Comparison of ENCODE assay signal across 1 cellular context in the genomic region with DNA sequence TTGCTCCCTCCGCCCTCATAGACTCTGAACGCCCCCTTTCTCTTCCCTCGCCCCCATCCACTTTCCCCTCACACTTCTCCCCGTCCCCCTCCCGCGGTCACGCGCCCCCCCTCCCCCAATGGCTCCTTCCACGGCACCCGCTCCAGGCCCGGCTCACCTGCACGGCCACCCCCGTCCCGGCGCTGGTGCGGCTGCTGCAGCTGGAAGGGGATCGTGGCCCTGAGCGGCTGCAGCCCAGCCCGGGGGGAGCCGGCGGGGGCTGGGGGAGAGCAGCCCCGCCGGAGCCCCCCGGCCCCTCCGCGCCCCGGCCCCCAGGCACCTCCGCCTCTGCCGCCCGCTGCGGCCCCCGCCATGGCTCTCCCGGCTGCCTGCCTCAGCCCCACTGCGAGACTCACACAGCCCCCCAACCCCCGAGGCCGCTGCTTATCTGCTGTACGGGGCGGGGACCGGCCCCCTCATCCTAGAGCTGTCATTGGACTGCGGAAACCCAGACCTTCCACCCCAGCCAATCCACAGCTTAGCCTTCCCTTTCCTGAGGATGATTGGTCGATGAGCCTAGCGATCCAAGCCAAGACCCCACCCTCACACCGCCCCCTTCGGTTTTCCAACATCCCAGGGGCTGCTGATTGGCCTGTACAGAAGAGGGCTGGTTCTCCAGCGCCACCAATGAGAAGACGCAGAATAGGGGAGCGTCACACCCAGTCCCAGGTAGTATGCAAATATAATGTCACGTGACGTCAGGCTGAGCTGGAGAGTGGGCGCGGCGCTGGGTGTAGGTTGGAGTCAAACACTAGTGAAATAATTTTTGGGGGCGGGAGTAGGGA.
TF ChIP-seq lines count a peak whose summit lies in the region.

A gene with protein sequence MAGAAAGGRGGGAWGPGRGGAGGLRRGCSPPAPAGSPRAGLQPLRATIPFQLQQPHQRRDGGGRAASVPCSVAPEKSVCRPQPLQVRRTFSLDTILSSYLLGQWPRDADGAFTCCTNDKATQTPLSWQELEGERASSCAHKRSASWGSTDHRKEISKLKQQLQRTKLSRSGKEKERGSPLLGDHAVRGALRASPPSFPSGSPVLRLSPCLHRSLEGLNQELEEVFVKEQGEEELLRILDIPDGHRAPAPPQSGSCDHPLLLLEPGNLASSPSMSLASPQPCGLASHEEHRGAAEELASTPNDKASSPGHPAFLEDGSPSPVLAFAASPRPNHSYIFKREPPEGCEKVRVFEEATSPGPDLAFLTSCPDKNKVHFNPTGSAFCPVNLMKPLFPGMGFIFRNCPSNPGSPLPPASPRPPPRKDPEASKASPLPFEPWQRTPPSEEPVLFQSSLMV (minus strand): TSS at position 397 of the 824 bp plus-strand sequence. CDS start 44 bp downstream, at position 353.

TF ChIP-seq in K562, 482 proteins besides CTCF, POLR2A, EP300 and RAD21 (continued from another document and continues in another):
- TF ChIP-seq, protein P1, sequence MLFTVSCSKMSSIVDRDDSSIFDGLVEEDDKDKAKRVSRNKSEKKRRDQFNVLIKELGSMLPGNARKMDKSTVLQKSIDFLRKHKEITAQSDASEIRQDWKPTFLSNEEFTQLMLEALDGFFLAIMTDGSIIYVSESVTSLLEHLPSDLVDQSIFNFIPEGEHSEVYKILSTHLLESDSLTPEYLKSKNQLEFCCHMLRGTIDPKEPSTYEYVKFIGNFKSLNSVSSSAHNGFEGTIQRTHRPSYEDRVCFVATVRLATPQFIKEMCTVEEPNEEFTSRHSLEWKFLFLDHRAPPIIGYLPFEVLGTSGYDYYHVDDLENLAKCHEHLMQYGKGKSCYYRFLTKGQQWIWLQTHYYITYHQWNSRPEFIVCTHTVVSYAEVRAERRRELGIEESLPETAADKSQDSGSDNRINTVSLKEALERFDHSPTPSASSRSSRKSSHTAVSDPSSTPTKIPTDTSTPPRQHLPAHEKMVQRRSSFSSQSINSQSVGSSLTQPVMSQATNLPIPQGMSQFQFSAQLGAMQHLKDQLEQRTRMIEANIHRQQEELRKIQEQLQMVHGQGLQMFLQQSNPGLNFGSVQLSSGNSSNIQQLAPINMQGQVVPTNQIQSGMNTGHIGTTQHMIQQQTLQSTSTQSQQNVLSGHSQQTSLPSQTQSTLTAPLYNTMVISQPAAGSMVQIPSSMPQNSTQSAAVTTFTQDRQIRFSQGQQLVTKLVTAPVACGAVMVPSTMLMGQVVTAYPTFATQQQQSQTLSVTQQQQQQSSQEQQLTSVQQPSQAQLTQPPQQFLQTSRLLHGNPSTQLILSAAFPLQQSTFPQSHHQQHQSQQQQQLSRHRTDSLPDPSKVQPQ (CRISPR knock-in tag; IDR thresholded peaks at IDR 0.05; ENCODE audit: borderline replicate concordance) = no peak
- TF ChIP-seq KLF10 (CRISPR knock-in tag; IDR thresholded peaks at IDR 0.05) (no peak), TARDBP (IDR thresholded peaks at IDR 0.05) (no peak), SMARCC2 (IDR thresholded peaks at IDR 0.05; ENCODE audit: low read depth) (no peak), FOSL1 (tag; conservative IDR thresholded peaks at IDR 0.05) (no peak), OTX1 (CRISPR knock-in tag; IDR thresholded peaks at IDR 0.05) (0 out of 2 replicates have a peak, but pooled peaks have one; percentile 11), ZNF23 (CRISPR knock-in tag; IDR thresholded peaks at IDR 0.05) (no peak), TEAD2 (tag; IDR thresholded peaks at IDR 0.05) (no peak), KAT7 (CRISPR knock-in tag; IDR thresholded peaks at IDR 0.05; ENCODE audit: borderline replicate concordance) (no peak), CBFA2T2 (conservative IDR thresholded peaks at IDR 0.05) (peak; percentile 97), BCL6 (CRISPR knock-in tag; IDR thresholded peaks at IDR 0.05) (no peak), NEUROD1 (IDR thresholded peaks at IDR 0.05; ENCODE audit: borderline replicate concordance, low read depth, low read length, partially characterized antibody) (peak; percentile 98), NCOA2 (IDR thresholded peaks at IDR 0.05; ENCODE audit: partially characterized antibody in 2 of 2) (no peak), ZZZ3 (IDR thresholded peaks at IDR 0.05) (no peak), MAZ (CRISPR knock-in tag; conservative IDR thresholded peaks at IDR 0.05 in 1 of 2, IDR thresholded peaks at IDR 0.05 in 1 of 2) (peak; percentile 38 to 61; a peak in 3 of 4 replicates), ZNF561 (CRISPR knock-in tag; conservative IDR thresholded peaks at IDR 0.05) (no peak), CTBP1 (IDR thresholded peaks at IDR 0.05; ENCODE audit: borderline replicate concordance) (no peak), MTA3 (IDR thresholded peaks at IDR 0.05; ENCODE audit: borderline replicate concordance) (peak; percentile 82; the same call in 1 of the 2 replicates), MCM7 (IDR thresholded peaks at IDR 0.05) (no peak), EP400 (IDR thresholded peaks at IDR 0.05) (no peak)
- TF ChIP-seq, protein P2, sequence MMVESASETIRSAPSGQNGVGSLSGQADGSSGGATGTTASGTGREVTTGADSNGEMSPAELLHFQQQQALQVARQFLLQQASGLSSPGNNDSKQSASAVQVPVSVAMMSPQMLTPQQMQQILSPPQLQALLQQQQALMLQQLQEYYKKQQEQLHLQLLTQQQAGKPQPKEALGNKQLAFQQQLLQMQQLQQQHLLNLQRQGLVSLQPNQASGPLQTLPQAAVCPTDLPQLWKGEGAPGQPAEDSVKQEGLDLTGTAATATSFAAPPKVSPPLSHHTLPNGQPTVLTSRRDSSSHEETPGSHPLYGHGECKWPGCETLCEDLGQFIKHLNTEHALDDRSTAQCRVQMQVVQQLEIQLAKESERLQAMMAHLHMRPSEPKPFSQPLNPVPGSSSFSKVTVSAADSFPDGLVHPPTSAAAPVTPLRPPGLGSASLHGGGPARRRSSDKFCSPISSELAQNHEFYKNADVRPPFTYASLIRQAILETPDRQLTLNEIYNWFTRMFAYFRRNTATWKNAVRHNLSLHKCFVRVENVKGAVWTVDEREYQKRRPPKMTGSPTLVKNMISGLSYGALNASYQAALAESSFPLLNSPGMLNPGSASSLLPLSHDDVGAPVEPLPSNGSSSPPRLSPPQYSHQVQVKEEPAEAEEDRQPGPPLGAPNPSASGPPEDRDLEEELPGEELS (CRISPR knock-in tag; IDR thresholded peaks at IDR 0.05; ENCODE audit: borderline replicate concordance) = no peak
- TF ChIP-seq, protein P3, sequence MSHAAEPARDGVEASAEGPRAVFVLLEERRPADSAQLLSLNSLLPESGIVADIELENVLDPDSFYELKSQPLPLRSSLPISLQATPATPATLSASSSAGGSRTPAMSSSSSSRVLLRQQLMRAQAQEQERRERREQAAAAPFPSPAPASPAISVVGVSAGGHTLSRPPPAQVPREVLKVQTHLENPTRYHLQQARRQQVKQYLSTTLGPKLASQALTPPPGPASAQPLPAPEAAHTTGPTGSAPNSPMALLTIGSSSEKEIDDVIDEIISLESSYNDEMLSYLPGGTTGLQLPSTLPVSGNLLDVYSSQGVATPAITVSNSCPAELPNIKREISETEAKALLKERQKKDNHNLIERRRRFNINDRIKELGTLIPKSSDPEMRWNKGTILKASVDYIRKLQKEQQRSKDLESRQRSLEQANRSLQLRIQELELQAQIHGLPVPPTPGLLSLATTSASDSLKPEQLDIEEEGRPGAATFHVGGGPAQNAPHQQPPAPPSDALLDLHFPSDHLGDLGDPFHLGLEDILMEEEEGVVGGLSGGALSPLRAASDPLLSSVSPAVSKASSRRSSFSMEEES (CRISPR knock-in tag; IDR thresholded peaks at IDR 0.05) = peak; percentile 100
- TF ChIP-seq, protein P4, sequence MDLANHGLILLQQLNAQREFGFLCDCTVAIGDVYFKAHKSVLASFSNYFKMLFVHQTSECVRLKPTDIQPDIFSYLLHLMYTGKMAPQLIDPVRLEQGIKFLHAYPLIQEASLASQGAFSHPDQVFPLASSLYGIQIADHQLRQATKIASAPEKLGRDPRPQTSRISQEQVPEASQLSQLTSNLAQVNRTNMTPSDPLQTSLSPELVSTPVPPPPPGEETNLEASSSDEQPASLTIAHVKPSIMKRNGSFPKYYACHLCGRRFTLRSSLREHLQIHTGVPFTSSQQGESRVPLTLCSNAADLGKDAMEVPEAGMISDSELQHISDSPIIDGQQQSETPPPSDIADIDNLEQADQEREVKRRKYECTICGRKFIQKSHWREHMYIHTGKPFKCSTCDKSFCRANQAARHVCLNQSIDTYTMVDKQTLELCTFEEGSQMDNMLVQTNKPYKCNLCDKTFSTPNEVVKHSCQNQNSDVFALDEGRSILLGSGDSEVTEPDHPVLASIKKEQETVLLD (IDR thresholded peaks at IDR 0.05) = no peak
- TF ChIP-seq, protein P5, sequence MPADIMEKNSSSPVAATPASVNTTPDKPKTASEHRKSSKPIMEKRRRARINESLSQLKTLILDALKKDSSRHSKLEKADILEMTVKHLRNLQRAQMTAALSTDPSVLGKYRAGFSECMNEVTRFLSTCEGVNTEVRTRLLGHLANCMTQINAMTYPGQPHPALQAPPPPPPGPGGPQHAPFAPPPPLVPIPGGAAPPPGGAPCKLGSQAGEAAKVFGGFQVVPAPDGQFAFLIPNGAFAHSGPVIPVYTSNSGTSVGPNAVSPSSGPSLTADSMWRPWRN (IDR thresholded peaks at IDR 0.05; ENCODE audit: low read depth) = 0 out of 2 replicates have a peak, but pooled peaks have one; percentile 24
- TF ChIP-seq, protein P6, sequence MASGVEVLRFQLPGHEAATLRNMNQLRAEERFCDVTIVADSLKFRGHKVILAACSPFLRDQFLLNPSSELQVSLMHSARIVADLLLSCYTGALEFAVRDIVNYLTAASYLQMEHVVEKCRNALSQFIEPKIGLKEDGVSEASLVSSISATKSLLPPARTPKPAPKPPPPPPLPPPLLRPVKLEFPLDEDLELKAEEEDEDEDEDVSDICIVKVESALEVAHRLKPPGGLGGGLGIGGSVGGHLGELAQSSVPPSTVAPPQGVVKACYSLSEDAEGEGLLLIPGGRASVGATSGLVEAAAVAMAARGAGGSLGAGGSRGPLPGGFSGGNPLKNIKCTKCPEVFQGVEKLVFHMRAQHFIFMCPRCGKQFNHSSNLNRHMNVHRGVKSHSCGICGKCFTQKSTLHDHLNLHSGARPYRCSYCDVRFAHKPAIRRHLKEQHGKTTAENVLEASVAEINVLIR (CRISPR knock-in tag; IDR thresholded peaks at IDR 0.05) = peak; percentile 55; the same call in 1 of the 2 replicates
- TF ChIP-seq, protein P7, sequence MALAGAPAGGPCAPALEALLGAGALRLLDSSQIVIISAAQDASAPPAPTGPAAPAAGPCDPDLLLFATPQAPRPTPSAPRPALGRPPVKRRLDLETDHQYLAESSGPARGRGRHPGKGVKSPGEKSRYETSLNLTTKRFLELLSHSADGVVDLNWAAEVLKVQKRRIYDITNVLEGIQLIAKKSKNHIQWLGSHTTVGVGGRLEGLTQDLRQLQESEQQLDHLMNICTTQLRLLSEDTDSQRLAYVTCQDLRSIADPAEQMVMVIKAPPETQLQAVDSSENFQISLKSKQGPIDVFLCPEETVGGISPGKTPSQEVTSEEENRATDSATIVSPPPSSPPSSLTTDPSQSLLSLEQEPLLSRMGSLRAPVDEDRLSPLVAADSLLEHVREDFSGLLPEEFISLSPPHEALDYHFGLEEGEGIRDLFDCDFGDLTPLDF (CRISPR knock-in tag; IDR thresholded peaks at IDR 0.05) = no peak
